Comparison of ENCODE assay signal across 18 cellular contexts in genomic region chr11:13103962-13104554, GRCh38.
DNase-seq lines count a peak whose midpoint lies in the region; ATAC-seq and TF ChIP-seq lines count a peak whose summit lies in the region.
"Had no signal": no experiment of that assay in that cellular context is flagged by ENCODE, and none has a peak within 500 bp of the region (broad histone marks: within the 10 kb centered on the region; RNA-seq: fewer than 3 reads in every experiment).

No MANE protein-coding gene starts in this region.

- DNase-seq in heart right ventricle, result no peak
- DNase-seq in heart left ventricle, result no peak
- peak; percentile 52 for DNase-seq in NCI-H774 (lab: John Stamatoyannopoulos, UW)
- DNase-seq in esophagus muscularis mucosa (ENCODE audit: extremely low spot score), result peak; percentile 7
- no peak for DNase-seq in NCI-H1048 (lab: John Stamatoyannopoulos, UW)
- DNase-seq in stimulated activated CD4-positive, alpha-beta T cell treated with anti-CD3 and anti-CD28 coated beads, Interleukin-4, amount 100 ng/mL, for 4 hours, result no peak
- DNase-seq in 8988T, result no peak
- DNase-seq: BE2C; CD4-positive, CD25-positive, alpha-beta regulatory T cell; DMS79; KBM-7; MM.1S; NCI-H187 treated with DMSO at 0.1 percent for 48 hours; NCI-H226; NCI-H524 had no signal

- H3K27ac ChIP-seq in heart right ventricle (peak overlapping the region in 6 of 10 donors; percentile 4 to 65 (median 46)), heart left ventricle (peak overlapping the region in 3 of 12 donors; percentile 3 to 62 (median 31)), esophagus muscularis mucosa (replicated peaks in 1 of 4) (no peak overlapping the region)
- H3K27ac ChIP-seq: SJSA1 had no signal

- H3K27me3 ChIP-seq in heart right ventricle (peaks cover 0 to 4% (median 0%) of the 10 kb centered on the region in 7 donors), heart left ventricle (peaks cover 0 to 4% (median 0%) of the 10 kb centered on the region in 9 donors), esophagus muscularis mucosa (peaks cover 0 to 4% (median 0%) of the 10 kb centered on the region in 4 donors)
- H3K27me3 ChIP-seq: BE2C had no signal

- H3K4me1 ChIP-seq in heart right ventricle (peaks cover 0 to 26% (median 13%) of the 10 kb centered on the region in 9 donors), heart left ventricle (peaks cover 0 to 18% (median 6%) of the 10 kb centered on the region in 12 donors), esophagus muscularis mucosa (no peaks in the 10 kb centered on the region)
- H3K4me1 ChIP-seq: BE2C, HAP-1, SJSA1 had no signal

- WGBS in heart right ventricle, 2 donors, result 32 to 60% methylated on average over 2 of the region's 2 CpGs
- 34 to 71% (median 55%) methylated on average over 2 of the region's 2 CpGs for WGBS in heart left ventricle, 4 donors
- WGBS in esophagus muscularis mucosa, result 82% methylated on average over 2 of the region's 2 CpGs

- H3K9me3 ChIP-seq in heart right ventricle (no peaks in the 10 kb centered on the region), heart left ventricle (no peaks in the 10 kb centered on the region), esophagus muscularis mucosa (no peaks in the 10 kb centered on the region)
- H3K9me3 ChIP-seq: A549, BE2C, HAP-1, SJSA1 had no signal

- no peak for TF ChIP-seq CTCF in heart right ventricle (IDR thresholded peaks at IDR 0.05)
- no peak for TF ChIP-seq CTCF in heart left ventricle (IDR thresholded peaks at IDR 0.05)
- no peak for TF ChIP-seq CTCF in esophagus muscularis mucosa (IDR thresholded peaks at IDR 0.05)

- no peaks in the 10 kb centered on the region for H3K36me3 ChIP-seq in heart right ventricle
- H3K36me3 ChIP-seq in heart left ventricle, result no peaks in the 10 kb centered on the region
- no peaks in the 10 kb centered on the region for H3K36me3 ChIP-seq in esophagus muscularis mucosa
- H3K36me3 ChIP-seq: BE2C, HAP-1, SJSA1 had no signal

- TF ChIP-seq POLR2A in heart left ventricle (IDR thresholded peaks at IDR 0.05) (no peak), esophagus muscularis mucosa (IDR thresholded peaks at IDR 0.05; ENCODE audit: low read depth) (no peak)

- ATAC-seq in heart right ventricle (peak in 1 of 8 donors; percentile 12), heart left ventricle (no peak)

- intact Hi-C loops in heart right ventricle (cut with DNase I), result no loop called here
- intact Hi-C loops in heart left ventricle (cut with DNase I), result loop anchor here in 2 of 10 donors (5.0 to 10.0 kb wide), 2 partner anchors 72 to 99 kb away; partner anchors contain the start of gene RASSF10 (in 1 of the 2)
- intact Hi-C loops in esophagus muscularis mucosa (cut with DNase I), result no loop called here

- H3K4me3 ChIP-seq in heart right ventricle, result no peak overlapping the region
- no peak overlapping the region for H3K4me3 ChIP-seq in heart left ventricle
- H3K4me3 ChIP-seq in esophagus muscularis mucosa, result no peak overlapping the region
- H3K4me3 ChIP-seq: A549, HAP-1, SJSA1 had no signal

- TF ChIP-seq EP300 in esophagus muscularis mucosa (IDR thresholded peaks at IDR 0.05), result no peak

Comparison
In these comparisons a context has a peak if more than half of its experiments do, and no peak if none do; other contexts are left out.
1. DNase-seq: peak in NCI-H774 (single experiment) and esophagus muscularis mucosa (single experiment); none in heart right ventricle (0 of 2), heart left ventricle (0 of 5), NCI-H1048 (single experiment), stimulated activated CD4-positive, alpha-beta T cell treated with anti-CD3 and anti-CD28 coated beads, Interleukin-4, amount 100 ng/mL, for 4 hours (0 of 2) and 8988T (single experiment).
2. H3K27ac ChIP-seq: peak in heart right ventricle (6 of 10); none in esophagus muscularis mucosa (0 of 4).